Comparison of ENCODE assay signal across 8 cellular contexts in genomic region chr3:88059380-88060160, GRCh38. TPM values are rescaled to one million over a fixed set of nuclear protein-coding genes. Genes with fewer than 3 reads are reported as not detected.
A peak's percentile ranks its signal among the peaks of the same experiment; 100 is the strongest.
DNase-seq lines count a peak whose midpoint lies in the region; ATAC-seq and TF ChIP-seq lines count a peak whose summit lies in the region.

No MANE protein-coding gene starts in this region.

- H3K9ac ChIP-seq in HUES64 (ENCODE audit: low read depth, low read length) (peak overlapping the region; percentile 62), skeletal muscle tissue (ENCODE audit: low read depth in 1 of 3, low read length in 3 of 3) (peak overlapping the region; percentile 92 to 96 (median 96))

- peak in 1 of 6 experiments; percentile 6 for TF ChIP-seq CTCF in adrenal gland (IDR thresholded peaks at IDR 0.05)

- DNase-seq in D341Med (ENCODE audit: low spot score) (peak; percentile 73), adrenal gland (peak in 2 of 7 donors; percentile 22 to 29), iPS DF 6.9 (ENCODE audit: low read depth, low spot score) (no peak), NCI-H345 treated with DMSO at 0.1 percent for 48 hours (lab: John Stamatoyannopoulos, UW; ENCODE audit: unreplicated experiment) (no peak), NCI-H2107 (lab: John Stamatoyannopoulos, UW) (no peak)

- peak overlapping the region; percentile 77 for H3K27ac ChIP-seq in HUES64 (ENCODE audit: low read depth, low read length)
- peak overlapping the region in 4 of 5 donors; percentile 78 to 96 (median 86) for H3K27ac ChIP-seq in adrenal gland
- H3K27ac ChIP-seq in iPS DF 6.9 (ENCODE audit: low read length), result no peak overlapping the region
- peak overlapping the region; percentile 97 for H3K27ac ChIP-seq in skeletal muscle tissue (ENCODE audit: low read depth, low read length)

- WGBS in HUES64, result under 1% methylated on average over 37 of the region's 45 CpGs
- 0 to 1% (median 1%) methylated on average over 18 to 45 of the region's 45 CpGs for WGBS in adrenal gland, 4 donors
- no CpG with 5 or more reads among the region's 45 CpGs for WGBS in iPS DF 6.9 (ENCODE audit: insufficient coverage, insufficient read length)

- intact Hi-C loops in adrenal gland (cut with DNase I), result loop anchor here in 1 of 2 donors (10.0 kb wide), 1 partner anchor 55 kb away; no protein-coding TSS in a partner anchor

- peak; percentile 16 for ATAC-seq in GM19455 (IDR thresholded peaks at IDR 0.05; ENCODE audit: unreplicated experiment)

- H3K4me3 ChIP-seq in HUES64 (ENCODE audit: low read length) (peak overlapping the region; percentile 91), adrenal gland (peak overlapping the region; percentile 66 to 86 (median 76)), iPS DF 6.9 (ENCODE audit: low read length) (peak overlapping the region; percentile 95), skeletal muscle tissue (ENCODE audit: low read length in 3 of 3) (peak overlapping the region; percentile 84 to 97 (median 86))

- peak in 1 of 2 donors; percentile 60 for TF ChIP-seq POLR2A in adrenal gland (IDR thresholded peaks at IDR 0.05)

- H3K36me3 ChIP-seq in HUES64 (ENCODE audit: insufficient read depth, low read length) (peaks cover 30% of the 10 kb centered on the region), adrenal gland (replicated peaks in 1 of 2) (peaks cover 0 to 15% of the 10 kb centered on the region in 2 donors), iPS DF 6.9 (ENCODE audit: control insufficient read depth, insufficient read depth, low read length) (peaks cover 5% of the 10 kb centered on the region; the same call in 1 of the 2 replicates), skeletal muscle tissue (ENCODE audit: control insufficient read depth in 3 of 3, insufficient read depth in 3 of 3, low read length in 3 of 3) (peaks cover 6 to 12% (median 11%) of the 10 kb centered on the region in 3 donors)

- H3K4me1 ChIP-seq in HUES64 (ENCODE audit: insufficient read depth, low read length), result peaks cover 15% of the 10 kb centered on the region
- H3K4me1 ChIP-seq in adrenal gland (replicated peaks in 1 of 2), result peaks cover 14 to 57% of the 10 kb centered on the region in 2 donors
- H3K4me1 ChIP-seq in iPS DF 6.9 (ENCODE audit: control insufficient read depth, insufficient read depth, low read length), result no peaks in the 10 kb centered on the region
- peaks cover 6 to 33% (median 10%) of the 10 kb centered on the region in 3 donors for H3K4me1 ChIP-seq in skeletal muscle tissue (ENCODE audit: control insufficient read depth in 3 of 3, insufficient read depth in 3 of 3, low read length in 3 of 3)

- no peaks in the 10 kb centered on the region for H3K9me3 ChIP-seq in HUES64 (ENCODE audit: insufficient read depth, low read depth, low read length)
- H3K9me3 ChIP-seq in adrenal gland (replicated peaks in 1 of 3), result no peaks in the 10 kb centered on the region
- H3K9me3 ChIP-seq in iPS DF 6.9 (ENCODE audit: control insufficient read depth, insufficient read depth, low read length), result no peaks in the 10 kb centered on the region
- no peaks in the 10 kb centered on the region for H3K9me3 ChIP-seq in skeletal muscle tissue (ENCODE audit: control insufficient read depth in 3 of 3, low read length in 3 of 3)

- H3K27me3 ChIP-seq in HUES64 (ENCODE audit: insufficient read depth, low read length), result no peaks in the 10 kb centered on the region
- no peaks in the 10 kb centered on the region for H3K27me3 ChIP-seq in adrenal gland
- no peaks in the 10 kb centered on the region for H3K27me3 ChIP-seq in iPS DF 6.9 (ENCODE audit: control insufficient read depth, insufficient read depth, low read length)
- H3K27me3 ChIP-seq in skeletal muscle tissue (ENCODE audit: control insufficient read depth in 3 of 3, insufficient read depth in 3 of 3, low read length in 3 of 3), result no peaks in the 10 kb centered on the region

RNA-seq across cellular contexts. Expression of gene ZNF654, which starts 0.5 kb away (rescaled TPM):
- polyA plus RNA-seq in HUES64 (2013, experiment 1 of 2), result 3.3 TPM
- polyA plus RNA-seq in HUES64 (2013, experiment 2 of 2), result 3.5 TPM
- total RNA-seq in adrenal gland, result 10 to 100 TPM in 7 of 8 donors, 1 to 10 TPM in 1; 5.1 to 18.6 (median 12.4) TPM
- polyA plus RNA-seq in adrenal gland, result 1 to 10 TPM; 2.5 to 9.1 (median 3.1) TPM
- 12.5 TPM for total RNA-seq in skeletal muscle tissue

RNA-seq across cellular contexts. Expression of gene CGGBP1, which starts 0.8 kb away (rescaled TPM):
- 56.0 TPM for polyA plus RNA-seq in HUES64 (2013, experiment 1 of 2)
- polyA plus RNA-seq in HUES64 (2013, experiment 2 of 2), result 63.0 TPM
- total RNA-seq in adrenal gland, result 10 to 100 TPM; 36.7 to 83.6 (median 59.1) TPM
- polyA plus RNA-seq in adrenal gland, result 10 to 100 TPM; 35.7 to 56.5 (median 52.0) TPM
- total RNA-seq in skeletal muscle tissue, result 45.9 TPM
